Comparison of ENCODE assay signal across 23 cellular contexts in the genomic region with DNA sequence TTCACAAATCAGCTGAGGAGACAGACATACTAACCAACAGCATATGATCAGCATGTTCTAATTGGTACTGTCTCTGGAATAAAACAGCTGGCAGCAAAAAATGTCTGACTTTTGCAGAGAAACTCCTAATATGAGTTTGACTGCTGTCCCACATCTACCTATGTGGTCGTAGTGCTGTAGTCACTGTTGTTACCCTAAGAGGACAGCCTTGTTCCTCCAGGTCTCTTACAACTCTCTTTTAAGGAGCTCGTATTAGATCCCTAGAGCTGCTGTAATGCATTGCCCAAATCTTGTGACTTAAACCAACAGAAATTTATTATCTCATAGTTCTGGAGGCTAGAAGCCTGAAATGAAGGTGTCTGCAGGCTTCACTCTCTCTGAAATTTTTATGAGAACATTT.
"Had no signal": no experiment of that assay in that cellular context is flagged by ENCODE, and none has a peak within 500 bp of the region (broad histone marks: within the 10 kb centered on the region; RNA-seq: fewer than 3 reads in every experiment).

No MANE protein-coding gene starts in this region.

- H3K9me3 Mint-ChIP-seq: dendritic cell treated with granulocyte-macrophage colony-stimulating factor and Interleukin-4, amounts not matched to agents 40 ng/mL and 50 ng/mL, for 4 days; effector memory CD8-positive, alpha-beta T cell; immature natural killer cell; stimulated activated naive CD8-positive, alpha-beta T cell treated with anti-CD3 and anti-CD28 coated beads, Interleukin-15, Interleukin-2, amounts not matched to agents 100 ng/mL and 50 ng/mL, for 24 hours had no signal

- H3K27ac ChIP-seq: esophagus squamous epithelium, foreskin keratinocyte, left ventricle myocardium inferior, lower lobe of right lung, psoas muscle, tibial artery, upper lobe of left lung, uterus had no signal

- H3K27me3 Mint-ChIP-seq: dendritic cell treated with granulocyte-macrophage colony-stimulating factor and Interleukin-4, amounts not matched to agents 40 ng/mL and 50 ng/mL, for 4 days; effector memory CD8-positive, alpha-beta T cell; memory B cell; stimulated activated memory B cell treated with anti-CD40 and anti-IgM and Interleukin-4, amounts not matched to agents 10 μg/mL and 1 μg/mL and 100 μg/mL, for 72 hours; stimulated activated naive CD8-positive, alpha-beta T cell treated with anti-CD3 and anti-CD28 coated beads, Interleukin-15, Interleukin-2, amounts not matched to agents 100 ng/mL and 50 ng/mL, for 24 hours had no signal

- DNase-seq: effector memory CD8-positive, alpha-beta T cell; esophagus squamous epithelium; foreskin keratinocyte; immature natural killer cell; left ventricle myocardium inferior; lower lobe of right lung; psoas muscle; retina; spleen; stimulated activated CD4-positive, alpha-beta T cell treated with anti-CD3 and anti-CD28 coated beads, Interleukin-15, amount 100 ng/mL, for 24 hours; stimulated activated CD4-positive, alpha-beta T cell treated with anti-CD3 and anti-CD28 coated beads, Interleukin-1b, Interleukin-23, amount 100 ng/mL, for 48 hours; stimulated activated CD4-positive, alpha-beta T cell treated with anti-CD3 and anti-CD28 coated beads, Interleukin-4, amount 100 ng/mL, for 24 hours; tibial artery; upper lobe of left lung; uterus had no signal

- H3K4me3 ChIP-seq: esophagus squamous epithelium, left ventricle myocardium inferior, lower lobe of right lung, psoas muscle, spleen, tibial artery, upper lobe of left lung, uterus had no signal

- FAIRE-seq: keratinocyte had no signal

- H3K9me3 ChIP-seq: esophagus squamous epithelium, uterus had no signal

- H3K4me1 Mint-ChIP-seq: mesothelial cell of epicardium had no signal

- H3K4me1 ChIP-seq: uterus had no signal

- H3K27ac Mint-ChIP-seq: dendritic cell treated with granulocyte-macrophage colony-stimulating factor and Interleukin-4, amounts not matched to agents 40 ng/mL and 50 ng/mL, for 4 days; effector memory CD8-positive, alpha-beta T cell; memory B cell; mesothelial cell of epicardium; nephron; stimulated activated memory B cell treated with anti-CD40 and anti-IgM and Interleukin-4, amounts not matched to agents 10 μg/mL and 1 μg/mL and 100 μg/mL, for 72 hours had no signal

- H3K36me3 ChIP-seq: uterus had no signal

- H3K27me3 ChIP-seq: esophagus squamous epithelium, foreskin keratinocyte, spleen, tibial artery, upper lobe of left lung, uterus had no signal

- ATAC-seq: effector memory CD8-positive, alpha-beta T cell; foreskin keratinocyte; lower lobe of right lung; psoas muscle; sciatic nerve; stimulated activated memory B cell treated with anti-CD40 and anti-IgM and Interleukin-4, amounts not matched to agents 10 μg/mL and 1 μg/mL and 100 μg/mL, for 72 hours had no signal

- H3K4me3 Mint-ChIP-seq: dendritic cell treated with granulocyte-macrophage colony-stimulating factor and Interleukin-4, amounts not matched to agents 40 ng/mL and 50 ng/mL, for 4 days; effector memory CD8-positive, alpha-beta T cell; immature natural killer cell; memory B cell; mesothelial cell of epicardium; nephron; stimulated activated memory B cell treated with anti-CD40 and anti-IgM and Interleukin-4, amounts not matched to agents 10 μg/mL and 1 μg/mL and 100 μg/mL, for 72 hours; stimulated activated naive CD8-positive, alpha-beta T cell treated with anti-CD3 and anti-CD28 coated beads, Interleukin-15, Interleukin-2, amounts not matched to agents 100 ng/mL and 50 ng/mL, for 24 hours had no signal
